In genomic region chr1:244272471-244273261, GRCh38 we compare ENCODE assay signal across 8 cellular contexts.
DNase-seq lines count a peak whose midpoint lies in the region; ATAC-seq, FAIRE-seq and TF ChIP-seq lines count a peak whose summit lies in the region.

No MANE protein-coding gene starts in this region.

- no peak overlapping the region for H3K27ac ChIP-seq in kidney (ENCODE audit: low read depth in 2 of 2, low read length in 2 of 2)

- H3K4me1 Mint-ChIP-seq in activated B cell treated with CpG ODN at 0.5 μM for 24 hours, result peaks cover 21% of the 10 kb centered on the region

- no peak overlapping the region for H3K4me3 Mint-ChIP-seq in activated B cell treated with CpG ODN at 0.5 μM for 24 hours

- no peaks in the 10 kb centered on the region for H3K36me3 Mint-ChIP-seq in activated B cell treated with CpG ODN at 0.5 μM for 24 hours (ENCODE audit: low read depth)

- no peaks in the 10 kb centered on the region for H3K27me3 Mint-ChIP-seq in activated B cell treated with CpG ODN at 0.5 μM for 24 hours

- H3K9me3 ChIP-seq in kidney (ENCODE audit: control insufficient read depth in 1 of 2, low read length in 2 of 2), result no peaks in the 10 kb centered on the region

- ATAC-seq in GM18508 (IDR thresholded peaks at IDR 0.05; ENCODE audit: insufficient read depth, unreplicated experiment) (peak; percentile 72), HG03175 (IDR thresholded peaks at IDR 0.05; ENCODE audit: unreplicated experiment) (peak; percentile 89), activated B cell treated with CpG ODN at 0.5 μM for 24 hours (ENCODE audit: low read depth) (peak; percentile 96)

- TF ChIP-seq CTCF in activated B cell treated with CpG ODN at 0.5 μM for 24 hours (IDR thresholded peaks at IDR 0.05) (peak; percentile 92), cardiac fibroblast (IDR thresholded peaks at IDR 0.05; ENCODE audit: low read depth, low read length) (peak; percentile 93), kidney (IDR thresholded peaks at IDR 0.05; ENCODE audit: borderline replicate concordance, extremely low read depth, insufficient read depth) (peak; percentile 100)

- peak; percentile 96 for FAIRE-seq in kidney (lab: Jason Lieb, UNC)

- no peaks in the 10 kb centered on the region for H3K36me3 ChIP-seq in kidney (ENCODE audit: control insufficient read depth in 1 of 2, insufficient read depth in 2 of 2, low read length in 2 of 2)

- CTCF ChIA-PET in activated B cell treated with CpG ODN at 0.5 μM for 24 hours (lab: Charles Lee), result interaction anchor here (0.6 to 3.3 kb wide), 9 partner anchors 16 to 929 kb away, joined by 3 to 23 read pairs (median 4); partner anchors contain the start of gene ZBTB18

- H3K9ac ChIP-seq in kidney (ENCODE audit: low read length in 2 of 2), result no peak overlapping the region

- H3K9me3 Mint-ChIP-seq in activated B cell treated with CpG ODN at 0.5 μM for 24 hours, result peaks cover 7% of the 10 kb centered on the region

- H3K27ac Mint-ChIP-seq in activated B cell treated with CpG ODN at 0.5 μM for 24 hours, result no peak overlapping the region

- H3K4me3 ChIP-seq in cardiac fibroblast (replicated peaks in 1 of 2; ENCODE audit: low read depth in 2 of 2, low read length in 2 of 2) (no peak overlapping the region), kidney (ENCODE audit: low read length in 2 of 2) (no peak overlapping the region)

- intact Hi-C loops in activated B cell treated with CpG ODN at 0.5 μM for 24 hours (cut with micrococcal nuclease) (loop anchor here (1.0 to 2.0 kb wide), 7 partner anchors 27 to 928 kb away; partner anchors contain the start of gene AKT3), kidney (cut with DNase I) (loop anchor here (10.0 kb wide), 1 partner anchor 918 kb away; no protein-coding TSS in a partner anchor)

- POLR2A ChIA-PET in activated B cell treated with CpG ODN at 0.5 μM for 24 hours (lab: Charles Lee), result interaction anchor here (0.6 kb wide), 1 partner anchor 225 kb away, joined by 9 read pairs; no protein-coding TSS in a partner anchor

- DNase-seq in A172 (ENCODE audit: low spot score) (peak; percentile 96), NCI-H226 (peak; percentile 54), activated B cell treated with CpG ODN at 0.5 μM for 24 hours (peak; percentile 50), cardiac fibroblast (ENCODE audit: low read depth in 2 of 2) (peak; percentile 93 to 95), kidney (no peak)
- peak; percentile 40 to 44 for DNase-seq in stimulated activated CD4-positive, alpha-beta T cell treated with anti-CD3 and anti-CD28 coated beads, Interleukin-1b, Interleukin-23, amount 100 ng/mL, for 1 hour (ENCODE audit: low read depth in 2 of 2)

- H3K4me1 ChIP-seq in kidney (ENCODE audit: control insufficient read depth in 1 of 2, insufficient read depth in 1 of 2, low read depth in 1 of 2, low read length in 2 of 2), result peaks cover 0 to 4% of the 10 kb centered on the region in 2 donors
